In genomic region chr4:21209854-21210253, GRCh38 we compare ENCODE assay signal across 18 cellular contexts.
"Had no signal": no experiment of that assay in that cellular context is flagged by ENCODE, and none has a peak within 500 bp of the region (broad histone marks: within the 10 kb centered on the region; RNA-seq: fewer than 3 reads in every experiment).

No MANE protein-coding gene starts in this region.

- DNase-seq: cerebellar nuclear complex; effector CD8-positive, alpha-beta T cell; endodermal cell; gastrocnemius medialis; heart left ventricle; kidney; left lung; naive thymus-derived CD8-positive, alpha-beta T cell; nephron progenitor cell; occipital lobe; ovary; posterior cingulate gyrus; psoas muscle; right cardiac atrium; spleen; stimulated activated CD4-positive, alpha-beta T cell treated with anti-CD3 and anti-CD28 coated beads, Interleukin-4, amount 100 ng/mL, for 4 hours; stimulated activated naive CD8-positive, alpha-beta T cell treated with anti-CD3 and anti-CD28 coated beads, Interleukin-15, Interleukin-2, amounts not matched to agents 100 U/mL and 50 U/mL, for 24 hours; upper lobe of left lung had no signal
